ENCODE assay signal across 1 cellular context in genomic region chr10:105384056-105384455, GRCh38.
TF ChIP-seq lines count a peak whose summit lies in the region.

No MANE protein-coding gene starts in this region.

TF ChIP-seq in neural cell, 6 proteins besides CTCF, POLR2A, EP300 and RAD21 (continued from another document):
- TF ChIP-seq REST (IDR thresholded peaks at IDR 0.05; ENCODE audit: borderline replicate concordance) (peak; percentile 99), MXI1 (conservative IDR thresholded peaks at IDR 0.05; ENCODE audit: poor library complexity, severe bottlenecking) (no peak), POLR2AphosphoS5 (IDR thresholded peaks at IDR 0.05) (peak; percentile 67)
